Comparison of ENCODE assay signal across 14 cellular contexts in the genomic region with DNA sequence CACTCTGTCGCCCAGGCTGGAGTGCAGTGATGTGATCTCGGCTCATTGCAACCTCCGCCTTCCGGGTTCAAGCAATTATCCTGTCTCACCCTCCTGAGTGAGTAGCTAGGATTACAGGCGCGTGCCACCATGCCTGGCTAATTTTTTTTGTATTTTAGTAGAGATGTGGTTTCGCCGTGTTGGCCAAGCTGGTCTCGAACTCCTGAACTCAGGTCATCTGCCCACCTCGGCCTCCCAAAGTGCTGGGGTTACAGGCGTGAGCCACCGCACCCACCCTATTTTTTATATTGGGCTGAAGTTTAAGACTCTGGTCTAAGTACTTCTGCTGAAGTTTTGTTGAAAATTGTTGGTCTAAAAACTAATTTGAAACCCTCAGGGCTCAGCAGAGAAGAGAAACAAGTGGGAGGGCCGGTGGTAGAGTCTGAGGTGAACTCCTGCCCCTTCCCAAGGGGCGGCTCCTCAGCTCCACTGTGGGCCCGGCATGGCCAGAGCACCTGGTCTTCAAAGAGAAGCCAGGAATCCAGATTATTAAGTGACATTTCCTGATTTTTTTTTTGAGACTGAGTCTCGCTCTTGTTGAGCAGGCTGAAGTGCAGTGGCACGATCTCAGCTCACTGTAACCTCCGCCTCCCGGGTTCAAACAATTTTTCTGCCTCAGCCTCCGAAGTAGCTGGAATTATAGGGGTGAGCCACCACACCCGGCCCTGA. TPM values are rescaled to one million over a fixed set of nuclear protein-coding genes. Genes with fewer than 3 reads are reported as not detected.
A peak's percentile ranks its signal among the peaks of the same experiment; 100 is the strongest.
DNase-seq lines count a peak whose midpoint lies in the region; ATAC-seq and TF ChIP-seq lines count a peak whose summit lies in the region.
"Had no signal": no experiment of that assay in that cellular context is flagged by ENCODE, and none has a peak within 500 bp of the region (broad histone marks: within the 10 kb centered on the region; RNA-seq: fewer than 3 reads in every experiment).

No MANE protein-coding gene starts in this region.

- H3K9me3 Mint-ChIP-seq in T-cell (peaks cover 0 to 2% (median 0%) of the 10 kb centered on the region in 3 donors), endothelial cell (ENCODE audit: unreplicated experiment) (no peaks in the 10 kb centered on the region)
- H3K9me3 Mint-ChIP-seq: activated naive CD8-positive, alpha-beta T cell treated with anti-CD3 and anti-CD28 coated beads, Interleukin-2, amount 50 U/mL, for 24 hours had no signal

- 77 to 78% methylated on average over 21 of the region's 21 CpGs for whole genome bisulfite sequencing in thyroid gland, 2 donors

- H3K27me3 Mint-ChIP-seq in T-cell (no peaks in the 10 kb centered on the region), endothelial cell (ENCODE audit: unreplicated experiment) (peaks cover 5% of the 10 kb centered on the region)
- H3K27me3 Mint-ChIP-seq: activated naive CD8-positive, alpha-beta T cell treated with anti-CD3 and anti-CD28 coated beads, Interleukin-2, amount 50 U/mL, for 24 hours had no signal

- H3K36me3 ChIP-seq in effector memory CD4-positive, alpha-beta T cell (ENCODE audit: control insufficient read depth, insufficient read depth, low read length) = no peaks in the 10 kb centered on the region
- H3K36me3 ChIP-seq in mucosa of stomach (ENCODE audit: control insufficient read depth, insufficient read depth, low read length) = no peaks in the 10 kb centered on the region
- no peaks in the 10 kb centered on the region for H3K36me3 ChIP-seq in thyroid gland

- H3K9me3 ChIP-seq in effector memory CD4-positive, alpha-beta T cell (ENCODE audit: control insufficient read depth, low read length) = no peaks in the 10 kb centered on the region
- H3K9me3 ChIP-seq in mucosa of stomach (ENCODE audit: control insufficient read depth, low read length) (no peaks in the 10 kb centered on the region), thyroid gland (no peaks in the 10 kb centered on the region)
- H3K9me3 ChIP-seq: SK-N-SH had no signal

- no peak for TF ChIP-seq CTCF in thyroid gland (IDR thresholded peaks at IDR 0.05)
- TF ChIP-seq CTCF in endothelial cell (IDR thresholded peaks at IDR 0.05; ENCODE audit: unreplicated experiment) = no peak

- H3K4me1 Mint-ChIP-seq in T-cell (peaks cover 21 to 30% (median 25%) of the 10 kb centered on the region in 3 donors), endothelial cell (ENCODE audit: unreplicated experiment) (peaks cover 4% of the 10 kb centered on the region)

- CTCF ChIA-PET in T-cell (lab: Charles Lee) = interaction anchor here in 1 of 2 donors (0.6 kb wide), 1 partner anchor 984 kb away, joined by 3 read pairs; no protein-coding TSS in a partner anchor

- H3K4me1 ChIP-seq in effector memory CD4-positive, alpha-beta T cell (ENCODE audit: control insufficient read depth, insufficient read depth, low read length, poor library complexity, severe bottlenecking) = peaks cover 22% of the 10 kb centered on the region
- H3K4me1 ChIP-seq in mucosa of stomach (ENCODE audit: control insufficient read depth, insufficient read depth, low read length) (peaks cover 30% of the 10 kb centered on the region), thyroid gland (peaks cover 25 to 40% of the 10 kb centered on the region in 2 donors)

- H3K4me3 Mint-ChIP-seq in T-cell (no peak overlapping the region), endothelial cell (ENCODE audit: unreplicated experiment) (no peak overlapping the region)
- H3K4me3 Mint-ChIP-seq: activated naive CD8-positive, alpha-beta T cell treated with anti-CD3 and anti-CD28 coated beads, Interleukin-2, amount 50 U/mL, for 24 hours had no signal

- TF ChIP-seq POLR2A in thyroid gland (IDR thresholded peaks at IDR 0.05) = no peak

- H3K9ac ChIP-seq in mucosa of stomach (ENCODE audit: low read length) = peak overlapping the region; percentile 4
- H3K9ac ChIP-seq: SK-N-SH had no signal

- no peaks in the 10 kb centered on the region for H3K27me3 ChIP-seq in effector memory CD4-positive, alpha-beta T cell (replicated peaks; ENCODE audit: control insufficient read depth, insufficient read depth, low read length, poor library complexity, severe bottlenecking)
- H3K27me3 ChIP-seq in mucosa of stomach (ENCODE audit: control insufficient read depth, insufficient read depth, low read length) (no peaks in the 10 kb centered on the region), thyroid gland (no peaks in the 10 kb centered on the region)

- H3K27ac Mint-ChIP-seq in T-cell = peak overlapping the region; percentile 43 to 86
- no peak overlapping the region for H3K27ac Mint-ChIP-seq in endothelial cell (ENCODE audit: unreplicated experiment)

- no peak for ATAC-seq in T-cell (replicated peaks in 1 of 4)
- no peak for ATAC-seq in stimulated activated naive CD8-positive, alpha-beta T cell treated with anti-CD3 and anti-CD28 coated beads, Interleukin-15, Interleukin-2, amounts not matched to agents 100 U/mL and 50 U/mL, for 24 hours
- ATAC-seq: activated naive CD8-positive, alpha-beta T cell treated with anti-CD3 and anti-CD28 coated beads, Interleukin-2, amount 50 U/mL, for 24 hours; GM12878 had no signal

- H3K36me3 Mint-ChIP-seq in T-cell (peaks cover 4% of the 10 kb centered on the region), endothelial cell (ENCODE audit: low read depth, unreplicated experiment) (peaks cover 8% of the 10 kb centered on the region)

- DNase-seq in T-cell = no peak
- DNase-seq in effector memory CD4-positive, alpha-beta T cell = no peak
- DNase-seq in thyroid gland = peak; percentile 39 to 49
- DNase-seq in endothelial cell (ENCODE audit: low spot score) = no peak
- no peak for DNase-seq in DMS79 treated with DMSO at 0.1 percent for 48 hours (lab: John Stamatoyannopoulos, UW)
- DNase-seq in activated effector memory CD4-positive, alpha-beta T cell treated with Interleukin-2 at 50 U/mL for 16 hours = no peak
- no peak for DNase-seq in stimulated activated naive CD8-positive, alpha-beta T cell treated with anti-CD3 and anti-CD28 coated beads, Interleukin-15, Interleukin-2, amounts not matched to agents 100 U/mL and 50 U/mL, for 24 hours
- DNase-seq: activated naive CD8-positive, alpha-beta T cell treated with anti-CD3 and anti-CD28 coated beads, Interleukin-2, amount 50 U/mL, for 24 hours; NCI-H2227 treated with DMSO at 0.1 percent for 48 hours; retina; SK-N-SH; stimulated activated naive CD4-positive, alpha-beta T cell had no signal

- POLR2A ChIA-PET in T-cell (lab: Charles Lee) = interaction anchor here in 1 of 2 donors (0.6 kb wide), 1 partner anchor 9 kb away, joined by 3 read pairs; no protein-coding TSS in a partner anchor

- H3K4me3 ChIP-seq in effector memory CD4-positive, alpha-beta T cell (ENCODE audit: insufficient read depth, low read depth, low read length, poor library complexity, severe bottlenecking) = no peak overlapping the region
- H3K4me3 ChIP-seq in mucosa of stomach (ENCODE audit: low read length) (no peak overlapping the region), thyroid gland (replicated peaks in 1 of 3) (no peak overlapping the region)
- H3K4me3 ChIP-seq: GM12878 had no signal

- intact Hi-C loops in thyroid gland (cut with DNase I) = no loop called here

- H3K27ac ChIP-seq in effector memory CD4-positive, alpha-beta T cell (ENCODE audit: insufficient read depth, low read length, poor library complexity, severe bottlenecking) = peak overlapping the region; percentile 37
- peak overlapping the region; percentile 85 to 88 (median 87) for H3K27ac ChIP-seq in thyroid gland

RNA-seq across cellular contexts. Expression of a gene that starts 4.0 kb away (rescaled TPM):
- total RNA-seq in T-cell = 10 to 100 TPM in 1 of 5 donors, 1 to 10 TPM in 4; 5.9 to 10.4 (median 7.9) TPM
- 10 to 100 TPM; 18.8 to 47.5 (median 30.8) TPM for total RNA-seq in thyroid gland
- total RNA-seq in endothelial cell (ENCODE audit: unreplicated experiment) = 14.8 TPM

Comparison
In these comparisons a context has a peak if more than half of its experiments do, and no peak if none do; other contexts are left out.
1. DNase-seq: peak in thyroid gland (2 of 2); none in T-cell (0 of 34), effector memory CD4-positive, alpha-beta T cell (0 of 3), endothelial cell (single experiment), DMS79 treated with DMSO at 0.1 percent for 48 hours (single experiment), activated effector memory CD4-positive, alpha-beta T cell treated with Interleukin-2 at 50 U/mL for 16 hours (single experiment) and stimulated activated naive CD8-positive, alpha-beta T cell treated with anti-CD3 and anti-CD28 coated beads, Interleukin-15, Interleukin-2, amounts not matched to agents 100 U/mL and 50 U/mL, for 24 hours (single experiment).